1 cellular context compared by ENCODE assay signal in genomic region chr14:37595809-37596595, GRCh38.
TF ChIP-seq lines count a peak whose summit lies in the region.

No MANE protein-coding gene starts in this region.

TF ChIP-seq in HepG2, 621 proteins besides CTCF, POLR2A, EP300 and RAD21 (continued from another document and continues in another):
- TF ChIP-seq SOX5 (CRISPR knock-in tag; IDR thresholded peaks at IDR 0.05; ENCODE audit: borderline replicate concordance): peak; percentile 72
- TF ChIP-seq, protein P1, sequence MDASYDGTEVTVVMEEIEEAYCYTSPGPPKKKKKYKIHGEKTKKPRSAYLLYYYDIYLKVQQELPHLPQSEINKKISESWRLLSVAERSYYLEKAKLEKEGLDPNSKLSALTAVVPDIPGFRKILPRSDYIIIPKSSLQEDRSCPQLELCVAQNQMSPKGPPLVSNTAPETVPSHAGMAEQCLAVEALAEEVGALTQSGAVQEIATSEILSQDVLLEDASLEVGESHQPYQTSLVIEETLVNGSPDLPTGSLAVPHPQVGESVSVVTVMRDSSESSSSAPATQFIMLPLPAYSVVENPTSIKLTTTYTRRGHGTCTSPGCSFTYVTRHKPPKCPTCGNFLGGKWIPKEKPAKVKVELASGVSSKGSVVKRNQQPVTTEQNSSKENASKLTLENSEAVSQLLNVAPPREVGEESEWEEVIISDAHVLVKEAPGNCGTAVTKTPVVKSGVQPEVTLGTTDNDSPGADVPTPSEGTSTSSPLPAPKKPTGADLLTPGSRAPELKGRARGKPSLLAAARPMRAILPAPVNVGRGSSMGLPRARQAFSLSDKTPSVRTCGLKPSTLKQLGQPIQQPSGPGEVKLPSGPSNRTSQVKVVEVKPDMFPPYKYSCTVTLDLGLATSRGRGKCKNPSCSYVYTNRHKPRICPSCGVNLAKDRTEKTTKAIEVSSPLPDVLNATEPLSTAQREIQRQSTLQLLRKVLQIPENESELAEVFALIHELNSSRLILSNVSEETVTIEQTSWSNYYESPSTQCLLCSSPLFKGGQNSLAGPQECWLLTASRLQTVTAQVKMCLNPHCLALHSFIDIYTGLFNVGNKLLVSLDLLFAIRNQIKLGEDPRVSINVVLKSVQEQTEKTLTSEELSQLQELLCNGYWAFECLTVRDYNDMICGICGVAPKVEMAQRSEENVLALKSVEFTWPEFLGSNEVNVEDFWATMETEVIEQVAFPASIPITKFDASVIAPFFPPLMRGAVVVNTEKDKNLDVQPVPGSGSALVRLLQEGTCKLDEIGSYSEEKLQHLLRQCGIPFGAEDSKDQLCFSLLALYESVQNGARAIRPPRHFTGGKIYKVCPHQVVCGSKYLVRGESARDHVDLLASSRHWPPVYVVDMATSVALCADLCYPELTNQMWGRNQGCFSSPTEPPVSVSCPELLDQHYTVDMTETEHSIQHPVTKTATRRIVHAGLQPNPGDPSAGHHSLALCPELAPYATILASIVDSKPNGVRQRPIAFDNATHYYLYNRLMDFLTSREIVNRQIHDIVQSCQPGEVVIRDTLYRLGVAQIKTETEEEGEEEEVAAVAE (CRISPR knock-in tag; IDR thresholded peaks at IDR 0.05; ENCODE audit: borderline replicate concordance): peak; percentile 84
- no peak for TF ChIP-seq GRHL1 (CRISPR knock-in tag; conservative IDR thresholded peaks at IDR 0.05)
- TF ChIP-seq UBTF (CRISPR knock-in tag; IDR thresholded peaks at IDR 0.05): peak; percentile 89
- peak; percentile 83 for TF ChIP-seq WIZ (CRISPR knock-in tag; IDR thresholded peaks at IDR 0.05)
- TF ChIP-seq XBP1 (CRISPR knock-in tag; IDR thresholded peaks at IDR 0.05): peak; percentile 50; the same call in 1 of the 2 replicates
- no peak; the same call in 1 of the 2 replicates for TF ChIP-seq ZNF484 (CRISPR knock-in tag; IDR thresholded peaks at IDR 0.05; ENCODE audit: borderline replicate concordance, low read depth)
- peak; percentile 83 for TF ChIP-seq BCL6 (CRISPR knock-in tag; IDR thresholded peaks at IDR 0.05)
- TF ChIP-seq, protein P2, sequence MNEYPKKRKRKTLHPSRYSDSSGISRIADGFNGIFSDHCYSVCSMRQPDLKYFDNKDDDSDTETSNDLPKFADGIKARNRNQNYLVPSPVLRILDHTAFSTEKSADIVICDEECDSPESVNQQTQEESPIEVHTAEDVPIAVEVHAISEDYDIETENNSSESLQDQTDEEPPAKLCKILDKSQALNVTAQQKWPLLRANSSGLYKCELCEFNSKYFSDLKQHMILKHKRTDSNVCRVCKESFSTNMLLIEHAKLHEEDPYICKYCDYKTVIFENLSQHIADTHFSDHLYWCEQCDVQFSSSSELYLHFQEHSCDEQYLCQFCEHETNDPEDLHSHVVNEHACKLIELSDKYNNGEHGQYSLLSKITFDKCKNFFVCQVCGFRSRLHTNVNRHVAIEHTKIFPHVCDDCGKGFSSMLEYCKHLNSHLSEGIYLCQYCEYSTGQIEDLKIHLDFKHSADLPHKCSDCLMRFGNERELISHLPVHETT (CRISPR knock-in tag; conservative IDR thresholded peaks at IDR 0.05): 0 out of 2 replicates have a peak, but pooled peaks have one; percentile 39
- TF ChIP-seq KLF6 (CRISPR knock-in tag; IDR thresholded peaks at IDR 0.05): 0 out of 2 replicates have a peak, but pooled peaks have one; percentile 2
- TF ChIP-seq DRAP1 (CRISPR knock-in tag; IDR thresholded peaks at IDR 0.05): peak; percentile 93
- no peak; the same call in 1 of the 2 replicates for TF ChIP-seq GZF1 (CRISPR knock-in tag; IDR thresholded peaks at IDR 0.05)
- no peak for TF ChIP-seq ZNF513 (CRISPR knock-in tag; conservative IDR thresholded peaks at IDR 0.05)
- peak; percentile 92 for TF ChIP-seq ZNF777 (CRISPR knock-in tag; IDR thresholded peaks at IDR 0.05)
- TF ChIP-seq, protein P3, sequence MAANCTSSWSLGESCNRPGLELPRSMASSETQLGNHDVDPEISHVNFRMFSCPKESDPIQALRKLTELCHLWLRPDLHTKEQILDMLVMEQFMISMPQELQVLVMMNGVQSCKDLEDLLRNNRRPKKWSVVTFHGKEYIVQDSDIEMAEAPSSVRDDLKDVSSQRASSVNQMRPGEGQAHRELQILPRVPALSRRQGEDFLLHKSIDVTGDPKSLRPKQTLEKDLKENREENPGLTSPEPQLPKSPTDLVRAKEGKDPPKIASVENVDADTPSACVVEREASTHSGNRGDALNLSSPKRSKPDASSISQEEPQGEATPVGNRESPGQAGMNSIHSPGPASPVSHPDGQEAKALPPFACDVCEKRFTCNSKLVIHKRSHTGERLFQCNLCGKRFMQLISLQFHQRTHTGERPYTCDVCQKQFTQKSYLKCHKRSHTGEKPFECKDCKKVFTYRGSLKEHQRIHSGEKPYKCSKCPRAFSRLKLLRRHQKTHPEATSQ (CRISPR knock-in tag; IDR thresholded peaks at IDR 0.05; ENCODE audit: borderline replicate concordance): peak; percentile 96
- TF ChIP-seq JUNB (CRISPR knock-in tag; IDR thresholded peaks at IDR 0.05; ENCODE audit: borderline replicate concordance): no peak
- peak; percentile 92 for TF ChIP-seq ZNF556 (CRISPR knock-in tag; IDR thresholded peaks at IDR 0.05; ENCODE audit: borderline replicate concordance)
- TF ChIP-seq, protein P4, sequence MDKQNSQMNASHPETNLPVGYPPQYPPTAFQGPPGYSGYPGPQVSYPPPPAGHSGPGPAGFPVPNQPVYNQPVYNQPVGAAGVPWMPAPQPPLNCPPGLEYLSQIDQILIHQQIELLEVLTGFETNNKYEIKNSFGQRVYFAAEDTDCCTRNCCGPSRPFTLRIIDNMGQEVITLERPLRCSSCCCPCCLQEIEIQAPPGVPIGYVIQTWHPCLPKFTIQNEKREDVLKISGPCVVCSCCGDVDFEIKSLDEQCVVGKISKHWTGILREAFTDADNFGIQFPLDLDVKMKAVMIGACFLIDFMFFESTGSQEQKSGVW (CRISPR knock-in tag; IDR thresholded peaks at IDR 0.05; ENCODE audit: borderline replicate concordance): peak; percentile 92; the same call in 1 of the 2 replicates
- TF ChIP-seq, protein P5, sequence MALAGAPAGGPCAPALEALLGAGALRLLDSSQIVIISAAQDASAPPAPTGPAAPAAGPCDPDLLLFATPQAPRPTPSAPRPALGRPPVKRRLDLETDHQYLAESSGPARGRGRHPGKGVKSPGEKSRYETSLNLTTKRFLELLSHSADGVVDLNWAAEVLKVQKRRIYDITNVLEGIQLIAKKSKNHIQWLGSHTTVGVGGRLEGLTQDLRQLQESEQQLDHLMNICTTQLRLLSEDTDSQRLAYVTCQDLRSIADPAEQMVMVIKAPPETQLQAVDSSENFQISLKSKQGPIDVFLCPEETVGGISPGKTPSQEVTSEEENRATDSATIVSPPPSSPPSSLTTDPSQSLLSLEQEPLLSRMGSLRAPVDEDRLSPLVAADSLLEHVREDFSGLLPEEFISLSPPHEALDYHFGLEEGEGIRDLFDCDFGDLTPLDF (CRISPR knock-in tag; IDR thresholded peaks at IDR 0.05): peak; percentile 94
- TF ChIP-seq ARNT (IDR thresholded peaks at IDR 0.05): no peak
- peak; percentile 85; the same call in 1 of the 2 replicates for TF ChIP-seq ZFP41 (CRISPR knock-in tag; IDR thresholded peaks at IDR 0.05; ENCODE audit: borderline replicate concordance)
- TF ChIP-seq, protein P6, sequence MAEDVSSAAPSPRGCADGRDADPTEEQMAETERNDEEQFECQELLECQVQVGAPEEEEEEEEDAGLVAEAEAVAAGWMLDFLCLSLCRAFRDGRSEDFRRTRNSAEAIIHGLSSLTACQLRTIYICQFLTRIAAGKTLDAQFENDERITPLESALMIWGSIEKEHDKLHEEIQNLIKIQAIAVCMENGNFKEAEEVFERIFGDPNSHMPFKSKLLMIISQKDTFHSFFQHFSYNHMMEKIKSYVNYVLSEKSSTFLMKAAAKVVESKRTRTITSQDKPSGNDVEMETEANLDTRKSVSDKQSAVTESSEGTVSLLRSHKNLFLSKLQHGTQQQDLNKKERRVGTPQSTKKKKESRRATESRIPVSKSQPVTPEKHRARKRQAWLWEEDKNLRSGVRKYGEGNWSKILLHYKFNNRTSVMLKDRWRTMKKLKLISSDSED (CRISPR knock-in tag; IDR thresholded peaks at IDR 0.05): no peak
- TF ChIP-seq ZNF282 (IDR thresholded peaks at IDR 0.05; ENCODE audit: partially characterized antibody): no peak
- TF ChIP-seq EED (CRISPR knock-in tag; IDR thresholded peaks at IDR 0.05): peak; percentile 99
- peak; percentile 96 for TF ChIP-seq RFXAP (CRISPR knock-in tag; IDR thresholded peaks at IDR 0.05; ENCODE audit: borderline replicate concordance)
- peak; percentile 87 for TF ChIP-seq MED8 (CRISPR knock-in tag; IDR thresholded peaks at IDR 0.05; ENCODE audit: insufficient replicate concordance)
- TF ChIP-seq CENPT (CRISPR knock-in tag; IDR thresholded peaks at IDR 0.05; ENCODE audit: low read depth): no peak
- TF ChIP-seq NFYC (CRISPR knock-in tag; IDR thresholded peaks at IDR 0.05): no peak
- no peak for TF ChIP-seq SIN3B (IDR thresholded peaks at IDR 0.05; ENCODE audit: low read length)
- no peak for TF ChIP-seq NPAS2 (CRISPR knock-in tag; IDR thresholded peaks at IDR 0.05; ENCODE audit: borderline replicate concordance)
- TF ChIP-seq RBFOX2 (IDR thresholded peaks at IDR 0.05; ENCODE audit: low read depth, low read length): peak; percentile 22; the same call in 1 of the 2 replicates
- TF ChIP-seq ZBTB38 (CRISPR knock-in tag; IDR thresholded peaks at IDR 0.05): peak; percentile 92
- TF ChIP-seq, protein P7, sequence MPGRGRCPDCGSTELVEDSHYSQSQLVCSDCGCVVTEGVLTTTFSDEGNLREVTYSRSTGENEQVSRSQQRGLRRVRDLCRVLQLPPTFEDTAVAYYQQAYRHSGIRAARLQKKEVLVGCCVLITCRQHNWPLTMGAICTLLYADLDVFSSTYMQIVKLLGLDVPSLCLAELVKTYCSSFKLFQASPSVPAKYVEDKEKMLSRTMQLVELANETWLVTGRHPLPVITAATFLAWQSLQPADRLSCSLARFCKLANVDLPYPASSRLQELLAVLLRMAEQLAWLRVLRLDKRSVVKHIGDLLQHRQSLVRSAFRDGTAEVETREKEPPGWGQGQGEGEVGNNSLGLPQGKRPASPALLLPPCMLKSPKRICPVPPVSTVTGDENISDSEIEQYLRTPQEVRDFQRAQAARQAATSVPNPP (CRISPR knock-in tag; IDR thresholded peaks at IDR 0.05): peak; percentile 70; the same call in 1 of the 2 replicates
- peak; percentile 81; the same call in 1 of the 2 replicates for TF ChIP-seq ZBTB4 (CRISPR knock-in tag; IDR thresholded peaks at IDR 0.05; ENCODE audit: borderline replicate concordance)
- peak; percentile 85; the same call in 1 of the 2 replicates for TF ChIP-seq ZNF446 (CRISPR knock-in tag; IDR thresholded peaks at IDR 0.05)
- peak; percentile 97 for TF ChIP-seq ZNF232 (CRISPR knock-in tag; IDR thresholded peaks at IDR 0.05; ENCODE audit: borderline replicate concordance)
